23 cellular contexts compared by ENCODE assay signal in genomic region chr9:22241611-22242010, GRCh38.
DNase-seq lines count a peak whose midpoint lies in the region; ATAC-seq, FAIRE-seq and TF ChIP-seq lines count a peak whose summit lies in the region.
"Had no signal": no experiment of that assay in that cellular context is flagged by ENCODE, and none has a peak within 500 bp of the region (broad histone marks: within the 10 kb centered on the region; RNA-seq: fewer than 3 reads in every experiment).

No MANE protein-coding gene starts in this region.

- RAD21 ChIA-PET in GM12878 (lab: Charles Lee; ENCODE audit: unreplicated experiment), result interaction anchor here (0.5 to 4.1 kb wide), 2 partner anchors 423 to 428 kb away, joined by 3 to 19 read pairs; no protein-coding TSS in a partner anchor

- FAIRE-seq in GM12878 (lab: Jason Lieb, UNC), result no peak
- FAIRE-seq: H1 had no signal

- H3K4me1 ChIP-seq in OCI-LY7 (ENCODE audit: insufficient read depth, low read length, poor library complexity, severe bottlenecking) (peaks cover 38% of the 10 kb centered on the region), GM12878 (ENCODE audit: control insufficient read depth, insufficient read depth, low read length) (peaks cover 19% of the 10 kb centered on the region)
- H3K4me1 ChIP-seq: left ventricle myocardium inferior, uterus had no signal

- no peak overlapping the region for H3K9ac ChIP-seq in GM12878 (ENCODE audit: control insufficient read depth, insufficient read depth, low read length)

- no peak for TF ChIP-seq POLR2A in GM12878 (IDR thresholded peaks at IDR 0.05; ENCODE audit: low read depth, low read length)

- intact Hi-C loops in OCI-LY7 (cut with micrococcal nuclease; ENCODE audit: unreplicated experiment), result loop anchor here (5.0 to 10.0 kb wide), 2 partner anchors 189 to 907 kb away; partner anchors contain the start of gene KLHL9
- intact Hi-C loops in GM12878 (cut with micrococcal nuclease; ENCODE audit: unreplicated experiment), result loop anchor here (10.0 kb wide), 1 partner anchor 137 kb away; no protein-coding TSS in a partner anchor

- H3K4me2 ChIP-seq in OCI-LY7 (ENCODE audit: low read length), result no peak overlapping the region
- H3K4me2 ChIP-seq in GM12878 (ENCODE audit: control insufficient read depth, insufficient read depth), result peak overlapping the region; percentile 13; the same call in 1 of the 2 replicates
- H3K4me2 ChIP-seq: A549 had no signal

- no peak for DNase-seq in stimulated activated naive CD8-positive, alpha-beta T cell treated with anti-CD3 and anti-CD28 coated beads, Interleukin-15, amount 100 ng/mL, for 72 hours
- no peak for DNase-seq in stimulated activated naive CD8-positive, alpha-beta T cell treated with anti-CD3 and anti-CD28 coated beads, Interleukin-15, Interleukin-2, amounts not matched to agents 100 U/mL and 50 U/mL, for 24 hours
- DNase-seq in OCI-LY7 (ENCODE audit: low spot score) (peak; percentile 10), GM12878 (ENCODE audit: low read depth, low spot score) (no peak), C1 segment of cervical spinal cord (lab: John Stamatoyannopoulos, UW) (no peak), inferior parietal cortex (ENCODE audit: extremely low spot score) (no peak), SK-N-DZ (ENCODE audit: low spot score) (no peak), NCI-H345 (lab: John Stamatoyannopoulos, UW) (no peak)
- DNase-seq: activated CD4-positive, alpha-beta T cell treated with anti-CD3 and anti-CD28 coated beads, Interleukin-2, amount 10 ng/mL, durations not matched to agents 24 days and 14 days; CD4-positive, CD25-positive, alpha-beta regulatory T cell; DMS153; heart right ventricle; left ventricle myocardium inferior; mucosa of descending colon; NCI-H1417; NCI-H2107; NCI-H524; uterus had no signal

- peaks cover 0 to 7% of the 10 kb centered on the region in 2 experiments; a peak in 2 of 4 replicates for H3K27me3 ChIP-seq in GM12878 (replicated peaks in 1 of 2; ENCODE audit: control insufficient read depth in 2 of 2, insufficient read depth in 2 of 2, low read length in 1 of 2)
- H3K27me3 ChIP-seq: heart right ventricle, uterus had no signal

- H2AFZ ChIP-seq in OCI-LY7 (ENCODE audit: low read length) (no peak overlapping the region), GM12878 (ENCODE audit: control insufficient read depth, low read depth, low read length) (no peak overlapping the region)

- BruUV-seq in OCI-LY7 (replicated peaks; lab: Mats Ljungman, UMichigan) (no TSS peak), GM12878 (replicated peaks; lab: Mats Ljungman, UMichigan) (no TSS peak)

- CTCF ChIA-PET in OCI-LY7 (lab: Charles Lee; ENCODE audit: unreplicated experiment) (no interaction called here), GM12878 (lab: Yijun Ruan, JAX) (interaction anchor here (0.7 to 4.6 kb wide), 3 partner anchors 122 to 428 kb away, joined by 3 to 63 read pairs (median 10); no protein-coding TSS in a partner anchor)

- no peak overlapping the region for H3K4me3 ChIP-seq in OCI-LY7 (ENCODE audit: low read depth, low read length, poor library complexity, severe bottlenecking)
- no peak overlapping the region for H3K4me3 ChIP-seq in GM12878
- H3K4me3 ChIP-seq: A549, heart right ventricle, left ventricle myocardium inferior, mucosa of descending colon, uterus had no signal

- POLR2A ChIA-PET in OCI-LY7 (lab: Charles Lee), result no interaction called here
- POLR2A ChIA-PET in GM12878 (lab: Charles Lee), result no interaction called here

- TF ChIP-seq EP300 in GM12878 (IDR thresholded peaks at IDR 0.05; ENCODE audit: borderline replicate concordance in 1 of 2, control insufficient read depth in 1 of 2, low read depth in 2 of 2, low read length in 2 of 2), result no peak

- peaks cover 54% of the 10 kb centered on the region for H3K4me1 Mint-ChIP-seq in stimulated activated naive CD8-positive, alpha-beta T cell treated with anti-CD3 and anti-CD28 coated beads, Interleukin-15, amount 100 ng/mL, for 72 hours

- H3K4me3 Mint-ChIP-seq in stimulated activated naive CD8-positive, alpha-beta T cell treated with anti-CD3 and anti-CD28 coated beads, Interleukin-15, amount 100 ng/mL, for 72 hours, result peak overlapping the region in 1 of 2 donors; percentile 11
- H3K4me3 Mint-ChIP-seq: activated CD4-positive, alpha-beta T cell treated with anti-CD3 and anti-CD28 coated beads, Interleukin-2, amount 10 ng/mL, durations not matched to agents 24 days and 14 days; CD4-positive, CD25-positive, alpha-beta regulatory T cell; dendritic cell treated with granulocyte-macrophage colony-stimulating factor and Interleukin-4, amounts not matched to agents 40 ng/mL and 50 ng/mL, for 4 days; T-helper 1 cell treated with Interleukin-12 subunit alpha and Interleukin-12 subunit beta and Interleukin-4 antibody, amounts not matched to agents 30 μg/mL and 1 μg/mL, for 36 hours had no signal

- H3K27ac ChIP-seq in OCI-LY7 (ENCODE audit: low read depth, low read length, poor library complexity, severe bottlenecking) (no peak overlapping the region), GM12878 (ENCODE audit: control insufficient read depth, insufficient read depth) (no peak overlapping the region)
- H3K27ac ChIP-seq: A549, heart right ventricle, left ventricle myocardium inferior, uterus had no signal

- H3K27me3 Mint-ChIP-seq in stimulated activated naive CD8-positive, alpha-beta T cell treated with anti-CD3 and anti-CD28 coated beads, Interleukin-15, amount 100 ng/mL, for 72 hours, result peaks cover 18% of the 10 kb centered on the region
- H3K27me3 Mint-ChIP-seq: CD4-positive, CD25-positive, alpha-beta regulatory T cell had no signal

- no peak for TF ChIP-seq CTCF in OCI-LY7 (conservative IDR thresholded peaks at IDR 0.05; ENCODE audit: low read length)
- no peak for TF ChIP-seq CTCF in GM12878 (IDR thresholded peaks at IDR 0.05 in 2 of 3, conservative IDR thresholded peaks at IDR 0.05 in 1 of 3; ENCODE audit: control insufficient read depth in 2 of 3, extremely low read depth in 1 of 3, insufficient read depth in 1 of 3, low read depth in 3 of 3, low read length in 3 of 3)

- no peaks in the 10 kb centered on the region for H4K20me1 ChIP-seq in OCI-LY7 (ENCODE audit: insufficient read depth, low read length)
- H4K20me1 ChIP-seq in GM12878 (ENCODE audit: control insufficient read depth, insufficient read depth), result no peaks in the 10 kb centered on the region

- no peaks in the 10 kb centered on the region for H3K9me3 ChIP-seq in OCI-LY7 (ENCODE audit: low read length)
- H3K9me3 ChIP-seq in GM12878 (replicated peaks; ENCODE audit: control insufficient read depth, insufficient read depth, low read length), result no peaks in the 10 kb centered on the region
- H3K9me3 ChIP-seq: A549, heart right ventricle, left ventricle myocardium inferior, mucosa of descending colon, uterus had no signal

- H3K9me3 Mint-ChIP-seq in stimulated activated naive CD8-positive, alpha-beta T cell treated with anti-CD3 and anti-CD28 coated beads, Interleukin-15, amount 100 ng/mL, for 72 hours, result no peaks in the 10 kb centered on the region
- H3K9me3 Mint-ChIP-seq: activated CD4-positive, alpha-beta T cell treated with anti-CD3 and anti-CD28 coated beads, Interleukin-2, amount 10 ng/mL, durations not matched to agents 24 days and 14 days; activated T-helper 2 cell treated with anti-CD3 and anti-CD28 coated beads, Interferon-gamma antibody, Interleukin-2, Interleukin-4, amounts not matched to agents 10 μg/mL and 5 μg/mL and 100 μg/mL, durations not matched to agents 14 hours and 24 hours and 36 hours; dendritic cell treated with granulocyte-macrophage colony-stimulating factor and Interleukin-4, amounts not matched to agents 40 ng/mL and 50 ng/mL, for 4 days; T-helper 1 cell treated with Interleukin-12 subunit alpha and Interleukin-12 subunit beta and Interleukin-4 antibody, amounts not matched to agents 30 μg/mL and 1 μg/mL, for 36 hours had no signal

- SMC1A ChIA-PET in GM12878 (lab: Charles Lee; ENCODE audit: uncharacterized antibody, unreplicated experiment), result interaction anchor here (0.7 kb wide), 1 partner anchor 37 kb away, joined by 4 read pairs; no protein-coding TSS in a partner anchor

- in situ Hi-C loops in GM12878 (cut with MboI), result no loop called here

- H3K9me2 ChIP-seq in OCI-LY7 (ENCODE audit: insufficient read depth, low read length), result no peaks in the 10 kb centered on the region

- no peak overlapping the region for H3K27ac Mint-ChIP-seq in stimulated activated naive CD8-positive, alpha-beta T cell treated with anti-CD3 and anti-CD28 coated beads, Interleukin-15, amount 100 ng/mL, for 72 hours
- H3K27ac Mint-ChIP-seq: activated CD4-positive, alpha-beta T cell treated with anti-CD3 and anti-CD28 coated beads, Interleukin-2, amount 10 ng/mL, durations not matched to agents 24 days and 14 days; activated T-helper 2 cell treated with anti-CD3 and anti-CD28 coated beads, Interferon-gamma antibody, Interleukin-2, Interleukin-4, amounts not matched to agents 10 μg/mL and 5 μg/mL and 100 μg/mL, durations not matched to agents 14 hours and 24 hours and 36 hours; CD4-positive, CD25-positive, alpha-beta regulatory T cell; dendritic cell treated with granulocyte-macrophage colony-stimulating factor and Interleukin-4, amounts not matched to agents 40 ng/mL and 50 ng/mL, for 4 days; T-helper 1 cell treated with Interleukin-12 subunit alpha and Interleukin-12 subunit beta and Interleukin-4 antibody, amounts not matched to agents 30 μg/mL and 1 μg/mL, for 36 hours had no signal

- H3K36me3 ChIP-seq in OCI-LY7 (ENCODE audit: insufficient read depth, low read length) (no peaks in the 10 kb centered on the region), GM12878 (ENCODE audit: control insufficient read depth in 2 of 2, insufficient read depth in 2 of 2, low read length in 1 of 2) (no peaks in the 10 kb centered on the region)
- H3K36me3 ChIP-seq: heart right ventricle, left ventricle myocardium inferior, uterus had no signal

- H3K79me2 ChIP-seq in OCI-LY7 (ENCODE audit: insufficient read depth, low read depth, low read length) (no peaks in the 10 kb centered on the region), GM12878 (ENCODE audit: control insufficient read depth, insufficient read depth, low read length) (no peaks in the 10 kb centered on the region)

- no peak for TF ChIP-seq RAD21 in GM12878 (IDR thresholded peaks at IDR 0.05; ENCODE audit: insufficient read depth, low read depth, low read length)

- peak; percentile 51 for ATAC-seq in stimulated activated naive CD8-positive, alpha-beta T cell treated with anti-CD3 and anti-CD28 coated beads, Interleukin-15, amount 100 ng/mL, for 72 hours
- ATAC-seq in stimulated activated naive CD8-positive, alpha-beta T cell treated with anti-CD3 and anti-CD28 coated beads, Interleukin-15, Interleukin-2, amounts not matched to agents 100 U/mL and 50 U/mL, for 24 hours, result no peak
- ATAC-seq in GM12878, result peak; percentile 42
- ATAC-seq: A549, heart right ventricle, mucosa of descending colon had no signal

TF ChIP-seq in GM12878, 131 proteins besides CTCF, POLR2A, EP300 and RAD21:
- TF ChIP-seq SPI1 (IDR thresholded peaks at IDR 0.05; ENCODE audit: borderline replicate concordance, insufficient read depth, low read depth, low read length) (peak; percentile 27; the same call in 1 of the 2 replicates), KLF5 (IDR thresholded peaks at IDR 0.05; ENCODE audit: partially characterized antibody) (no peak)
